Comparison of ENCODE assay signal across 2 cellular contexts in genomic region chr2:55031505-55031904, GRCh38.
TF ChIP-seq lines count a peak whose summit lies in the region.

No MANE protein-coding gene starts in this region.

TF ChIP-seq in GM23338, 12 proteins besides CTCF, POLR2A, EP300 and RAD21 (continued from another document):
- TF ChIP-seq, protein P1, sequence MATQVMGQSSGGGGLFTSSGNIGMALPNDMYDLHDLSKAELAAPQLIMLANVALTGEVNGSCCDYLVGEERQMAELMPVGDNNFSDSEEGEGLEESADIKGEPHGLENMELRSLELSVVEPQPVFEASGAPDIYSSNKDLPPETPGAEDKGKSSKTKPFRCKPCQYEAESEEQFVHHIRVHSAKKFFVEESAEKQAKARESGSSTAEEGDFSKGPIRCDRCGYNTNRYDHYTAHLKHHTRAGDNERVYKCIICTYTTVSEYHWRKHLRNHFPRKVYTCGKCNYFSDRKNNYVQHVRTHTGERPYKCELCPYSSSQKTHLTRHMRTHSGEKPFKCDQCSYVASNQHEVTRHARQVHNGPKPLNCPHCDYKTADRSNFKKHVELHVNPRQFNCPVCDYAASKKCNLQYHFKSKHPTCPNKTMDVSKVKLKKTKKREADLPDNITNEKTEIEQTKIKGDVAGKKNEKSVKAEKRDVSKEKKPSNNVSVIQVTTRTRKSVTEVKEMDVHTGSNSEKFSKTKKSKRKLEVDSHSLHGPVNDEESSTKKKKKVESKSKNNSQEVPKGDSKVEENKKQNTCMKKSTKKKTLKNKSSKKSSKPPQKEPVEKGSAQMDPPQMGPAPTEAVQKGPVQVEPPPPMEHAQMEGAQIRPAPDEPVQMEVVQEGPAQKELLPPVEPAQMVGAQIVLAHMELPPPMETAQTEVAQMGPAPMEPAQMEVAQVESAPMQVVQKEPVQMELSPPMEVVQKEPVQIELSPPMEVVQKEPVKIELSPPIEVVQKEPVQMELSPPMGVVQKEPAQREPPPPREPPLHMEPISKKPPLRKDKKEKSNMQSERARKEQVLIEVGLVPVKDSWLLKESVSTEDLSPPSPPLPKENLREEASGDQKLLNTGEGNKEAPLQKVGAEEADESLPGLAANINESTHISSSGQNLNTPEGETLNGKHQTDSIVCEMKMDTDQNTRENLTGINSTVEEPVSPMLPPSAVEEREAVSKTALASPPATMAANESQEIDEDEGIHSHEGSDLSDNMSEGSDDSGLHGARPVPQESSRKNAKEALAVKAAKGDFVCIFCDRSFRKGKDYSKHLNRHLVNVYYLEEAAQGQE (IDR thresholded peaks at IDR 0.05; ENCODE audit: unreplicated experiment) = no peak
- TF ChIP-seq, protein P2, sequence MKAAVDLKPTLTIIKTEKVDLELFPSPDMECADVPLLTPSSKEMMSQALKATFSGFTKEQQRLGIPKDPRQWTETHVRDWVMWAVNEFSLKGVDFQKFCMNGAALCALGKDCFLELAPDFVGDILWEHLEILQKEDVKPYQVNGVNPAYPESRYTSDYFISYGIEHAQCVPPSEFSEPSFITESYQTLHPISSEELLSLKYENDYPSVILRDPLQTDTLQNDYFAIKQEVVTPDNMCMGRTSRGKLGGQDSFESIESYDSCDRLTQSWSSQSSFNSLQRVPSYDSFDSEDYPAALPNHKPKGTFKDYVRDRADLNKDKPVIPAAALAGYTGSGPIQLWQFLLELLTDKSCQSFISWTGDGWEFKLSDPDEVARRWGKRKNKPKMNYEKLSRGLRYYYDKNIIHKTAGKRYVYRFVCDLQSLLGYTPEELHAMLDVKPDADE (IDR thresholded peaks at IDR 0.05) = no peak
- TF ChIP-seq EZH2phosphoT487 (IDR thresholded peaks at IDR 0.05; ENCODE audit: unreplicated experiment) (no peak), CREB1 (CRISPR knock-in tag; IDR thresholded peaks at IDR 0.05; ENCODE audit: low read depth) (no peak), ZNF462 (CRISPR knock-in tag; IDR thresholded peaks at IDR 0.05) (no peak), EZH2 (IDR thresholded peaks at IDR 0.05; ENCODE audit: low read depth, unreplicated experiment) (no peak)

TF ChIP-seq in WTC11, 78 proteins besides CTCF, POLR2A, EP300 and RAD21 (continued from another document):
- no peak for TF ChIP-seq E2F4 (CRISPR knock-in tag; IDR thresholded peaks at IDR 0.05; ENCODE audit: borderline replicate concordance, low read depth)
- TF ChIP-seq RELA (CRISPR knock-in tag; IDR thresholded peaks at IDR 0.05; ENCODE audit: borderline replicate concordance) = no peak
- TF ChIP-seq NFYB (CRISPR knock-in tag; conservative IDR thresholded peaks at IDR 0.05; ENCODE audit: low read depth) = no peak
- no peak for TF ChIP-seq TP53 (CRISPR knock-in tag; IDR thresholded peaks at IDR 0.05)
- TF ChIP-seq, protein P3, sequence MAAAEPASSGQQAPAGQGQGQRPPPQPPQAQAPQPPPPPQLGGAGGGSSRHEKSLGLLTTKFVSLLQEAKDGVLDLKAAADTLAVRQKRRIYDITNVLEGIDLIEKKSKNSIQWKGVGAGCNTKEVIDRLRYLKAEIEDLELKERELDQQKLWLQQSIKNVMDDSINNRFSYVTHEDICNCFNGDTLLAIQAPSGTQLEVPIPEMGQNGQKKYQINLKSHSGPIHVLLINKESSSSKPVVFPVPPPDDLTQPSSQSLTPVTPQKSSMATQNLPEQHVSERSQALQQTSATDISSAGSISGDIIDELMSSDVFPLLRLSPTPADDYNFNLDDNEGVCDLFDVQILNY (CRISPR knock-in tag; IDR thresholded peaks at IDR 0.05) = no peak
- no peak for TF ChIP-seq NFE2L1 (CRISPR knock-in tag; IDR thresholded peaks at IDR 0.05)
- TF ChIP-seq JUN (CRISPR knock-in tag; IDR thresholded peaks at IDR 0.05) = no peak
- TF ChIP-seq HMGXB4 (CRISPR knock-in tag; IDR thresholded peaks at IDR 0.05) = no peak
